In the genomic region with DNA sequence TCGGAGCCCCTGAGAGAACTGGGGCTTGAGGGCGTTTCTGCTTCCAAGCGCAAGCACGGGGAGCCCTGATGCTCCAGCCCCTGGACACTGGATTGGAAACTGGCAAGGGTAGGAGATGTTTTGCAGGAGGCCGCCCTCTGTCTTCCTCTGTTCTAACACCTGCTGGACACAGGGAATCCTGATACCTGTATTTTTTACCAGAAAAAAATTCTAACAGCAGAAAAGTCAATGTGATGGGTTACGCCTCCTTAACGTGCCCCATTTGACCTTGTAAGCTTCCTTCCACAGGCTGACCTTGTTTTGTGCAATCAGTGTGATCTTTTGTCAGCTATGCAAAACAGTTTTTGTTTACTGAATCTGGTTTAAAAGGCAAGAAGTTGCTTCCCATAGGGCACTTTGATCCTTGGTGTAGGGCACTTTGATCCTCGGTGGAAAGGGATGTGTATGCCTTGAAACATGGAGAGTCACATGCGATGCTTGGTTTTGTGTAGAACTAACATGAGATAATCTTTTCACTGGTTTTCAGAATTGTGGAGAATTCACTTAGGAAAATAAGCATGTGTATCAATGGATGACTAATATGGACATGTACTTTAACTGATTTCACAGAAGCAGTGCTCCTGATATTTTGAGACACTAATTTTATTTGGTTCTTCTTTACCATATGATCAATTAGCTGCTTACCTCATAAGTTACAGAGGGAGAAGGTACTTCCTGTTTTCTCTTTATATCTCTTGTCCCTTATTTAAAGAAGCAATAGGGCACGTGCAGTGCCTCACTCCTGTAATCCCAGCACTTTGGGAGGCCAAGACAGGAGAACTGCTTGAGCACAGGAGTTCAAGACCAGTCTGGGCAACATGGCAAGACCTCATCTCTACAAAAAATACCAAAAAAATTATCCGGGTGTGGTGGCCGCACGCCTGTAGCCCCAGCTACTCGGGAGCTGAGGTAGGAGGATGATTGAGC, we compare ENCODE assay signal across 9 cellular contexts. TPM values are rescaled to one million over a fixed set of nuclear protein-coding genes. Genes with fewer than 3 reads are reported as not detected.
DNase-seq lines count a peak whose midpoint lies in the region; ATAC-seq and TF ChIP-seq lines count a peak whose summit lies in the region.
"Had no signal": no experiment of that assay in that cellular context is flagged by ENCODE, and none has a peak within 500 bp of the region (broad histone marks: within the 10 kb centered on the region; RNA-seq: fewer than 3 reads in every experiment).

No MANE protein-coding gene starts in this region.

- H3K4me3 ChIP-seq in retinal pigment epithelial cell (ENCODE audit: low read length): peak overlapping the region; percentile 62

- peak overlapping the region; percentile 75 for H3K4me3 Mint-ChIP-seq in T-helper 17 cell
- H3K4me3 Mint-ChIP-seq: activated B cell treated with CpG ODN at 0.5 μM for 24 hours had no signal

- no peak for DNase-seq in T-helper 17 cell
- DNase-seq in Right ventricle myocardium superior: no peak
- no peak for DNase-seq in retinal pigment epithelial cell (ENCODE audit: low read depth)
- DNase-seq in DMS153 (lab: John Stamatoyannopoulos, UW): no peak
- DNase-seq in NCI-H526 treated with DMSO at 0.1 percent for 48 hours (lab: John Stamatoyannopoulos, UW): no peak
- no peak for DNase-seq in AG08396 (ENCODE audit: low spot score)

- peaks cover 3% of the 10 kb centered on the region for H3K36me3 Mint-ChIP-seq in T-helper 17 cell (ENCODE audit: low read depth)

- peaks cover 32% of the 10 kb centered on the region for H3K27me3 Mint-ChIP-seq in T-helper 17 cell

- peak; percentile 8 for ATAC-seq in GM19395 (IDR thresholded peaks at IDR 0.05; ENCODE audit: unreplicated experiment)
- ATAC-seq in T-helper 17 cell: peak; percentile 59
- peak; percentile 50 for ATAC-seq in Right ventricle myocardium superior (ENCODE audit: poor library complexity)
- ATAC-seq in HG02938 (IDR thresholded peaks at IDR 0.05; ENCODE audit: unreplicated experiment): no peak

- no peaks in the 10 kb centered on the region for H3K9me3 ChIP-seq in T-helper 17 cell (ENCODE audit: control insufficient read depth, low read length, poor library complexity, severe bottlenecking)

- intact Hi-C loops in Right ventricle myocardium superior (cut with DNase I): loop anchor here (5.0 to 10.0 kb wide), 2 partner anchors 61 to 143 kb away; partner anchors contain the start of gene MAP3K4

- H3K27ac Mint-ChIP-seq in T-helper 17 cell: peak overlapping the region; percentile 68
- H3K27ac Mint-ChIP-seq: activated B cell treated with CpG ODN at 0.5 μM for 24 hours had no signal

- H3K4me1 Mint-ChIP-seq in T-helper 17 cell: peaks cover 13% of the 10 kb centered on the region

- TF ChIP-seq CTCF in retinal pigment epithelial cell (conservative IDR thresholded peaks at IDR 0.05; ENCODE audit: low read depth, low read length): no peak

RNA-seq across cellular contexts. Expression of gene MAP3K4, which starts 59.9 kb away (rescaled TPM):
- total RNA-seq in T-helper 17 cell (100 to 1,000 TPM; 173 to 188 TPM), Right ventricle myocardium superior (41.7 TPM)
